Comparison of ENCODE assay signal across 8 cellular contexts in genomic region chrX:41923257-41923924, GRCh38. TPM values are rescaled to one million over a fixed set of nuclear protein-coding genes. Genes with fewer than 3 reads are reported as not detected.
DNase-seq lines count a peak whose midpoint lies in the region; ATAC-seq and TF ChIP-seq lines count a peak whose summit lies in the region.

TSS of gene CASK (minus strand) at chrX:41923554. CDS start at chrX:41922988, 566 bp downstream.

- peak within 1 kb of the TSS; percentile 95 for H3K4me3 Mint-ChIP-seq in activated T-cell treated with anti-CD3 and anti-CD28 coated beads, Interleukin-2, amount 50 U/mL, for 4 hours

- ATAC-seq in GM21825 (IDR thresholded peaks at IDR 0.05; ENCODE audit: unreplicated experiment), result peak; percentile 77
- peak; percentile 96 for ATAC-seq in Panc1
- ATAC-seq in activated T-cell treated with anti-CD3 and anti-CD28 coated beads, Interleukin-2, amount 50 U/mL, for 4 hours, result peak; percentile 78 to 86
- ATAC-seq in esophagus mucosa, result peak; percentile 97

- H3K27ac ChIP-seq in KOPT-K1 (ENCODE audit: low read depth, low read length, poor library complexity, severe bottlenecking) (peak within 1 kb of the TSS; percentile 73), Panc1 (ENCODE audit: low read length) (peak within 1 kb of the TSS; percentile 61), muscle layer of duodenum (ENCODE audit: low read length) (peak within 1 kb of the TSS; percentile 87)

- in situ Hi-C loops in Panc1 (cut with HindIII; ENCODE audit: low pct_unique_long_range_greater_than_20kb, low sequenced_read_pairs), result no loop called here

- no peaks in the 10 kb centered on the region for H3K27me3 Mint-ChIP-seq in activated T-cell treated with anti-CD3 and anti-CD28 coated beads, Interleukin-2, amount 50 U/mL, for 4 hours (ENCODE audit: low read depth)

- peak; percentile 74 for DNase-seq in DMS53 treated with DMSO at 0.1 percent for 48 hours (lab: John Stamatoyannopoulos, UW; ENCODE audit: unreplicated experiment)
- no peak for DNase-seq in Panc1 (ENCODE audit: low read depth, low spot score)
- peak; percentile 88 for DNase-seq in activated T-cell treated with anti-CD3 and anti-CD28 coated beads, Interleukin-2, amount 50 U/mL, for 4 hours
- DNase-seq in stimulated activated CD8-positive, alpha-beta memory T cell treated with anti-CD3 and anti-CD28 coated beads, Interleukin-7, amount 100 ng/mL, for 1 hour (ENCODE audit: low read depth in 2 of 2), result peak; percentile 79 to 82

- TF ChIP-seq CTCF in Panc1 (IDR thresholded peaks at IDR 0.05), result peak; percentile 16; the same call in 1 of the 2 replicates

- intact Hi-C loops in Panc1 (cut with micrococcal nuclease; ENCODE audit: unreplicated experiment), result no loop called here

- POLR2A ChIA-PET in Panc1 (lab: Charles Lee), result no interaction called here

- H3K27me3 ChIP-seq in Panc1 (ENCODE audit: control insufficient read depth, insufficient read depth, low read length), result no peaks in the 10 kb centered on the region
- H3K27me3 ChIP-seq in muscle layer of duodenum (ENCODE audit: low read depth, low read length), result no peaks in the 10 kb centered on the region

- H3K9me3 ChIP-seq in KOPT-K1 (ENCODE audit: insufficient read depth, low read length, poor library complexity, severe bottlenecking) (no peaks in the 10 kb centered on the region), Panc1 (ENCODE audit: control insufficient read depth, insufficient read depth, low read depth, low read length) (no peaks in the 10 kb centered on the region), muscle layer of duodenum (ENCODE audit: control insufficient read depth in 1 of 2, low read length in 2 of 2) (no peaks in the 10 kb centered on the region)

- H3K4me3 ChIP-seq in Panc1 (ENCODE audit: low read depth in 2 of 2, low read length in 2 of 2) (peak within 1 kb of the TSS; percentile 60 to 71), muscle layer of duodenum (ENCODE audit: low read depth in 1 of 2, low read length in 2 of 2) (peak within 1 kb of the TSS; percentile 75 to 79)

- H3K36me3 Mint-ChIP-seq in activated T-cell treated with anti-CD3 and anti-CD28 coated beads, Interleukin-2, amount 50 U/mL, for 4 hours (ENCODE audit: insufficient read depth), result no peaks in the 10 kb centered on the region

- H3K9me3 Mint-ChIP-seq in activated T-cell treated with anti-CD3 and anti-CD28 coated beads, Interleukin-2, amount 50 U/mL, for 4 hours, result no peaks in the 10 kb centered on the region

- BruUV-seq in Panc1 (replicated peaks; lab: Mats Ljungman, UMichigan), result no TSS peak

- H3K36me3 ChIP-seq in KOPT-K1 (ENCODE audit: insufficient read depth, low read length) (no peaks in the 10 kb centered on the region), Panc1 (ENCODE audit: control insufficient read depth, insufficient read depth, low read length) (no peaks in the 10 kb centered on the region), muscle layer of duodenum (ENCODE audit: control insufficient read depth in 1 of 2, insufficient read depth in 2 of 2, low read length in 2 of 2) (no peaks in the 10 kb centered on the region)

- H3K4me1 Mint-ChIP-seq in activated T-cell treated with anti-CD3 and anti-CD28 coated beads, Interleukin-2, amount 50 U/mL, for 4 hours (ENCODE audit: low read depth), result peaks cover 29% of the 10 kb centered on the region

- H3K4me1 ChIP-seq in Panc1 (ENCODE audit: control insufficient read depth, insufficient read depth, low read length) (no peaks in the 10 kb centered on the region; the same call in 1 of the 2 replicates), muscle layer of duodenum (ENCODE audit: control insufficient read depth in 1 of 2, insufficient read depth in 2 of 2, low read length in 2 of 2) (peaks cover 0 to 4% of the 10 kb centered on the region in 2 donors)

- CTCF ChIA-PET in Panc1 (lab: Charles Lee), result no interaction called here

RNA-seq across cellular contexts. Expression of gene CASK, which starts in this region (rescaled TPM):
- total RNA-seq in Panc1 (2021; ENCODE audit: unreplicated experiment), result 33.5 TPM
- polyA plus RNA-seq in Panc1 (2012; ENCODE audit: insufficient read length), result 14.0 TPM
- 10 to 100 TPM; 18.3 to 29.8 (median 28.0) TPM for total RNA-seq in activated T-cell treated with anti-CD3 and anti-CD28 coated beads, Interleukin-2, amount 50 U/mL, for 4 hours
- 56.3 TPM for total RNA-seq in esophagus mucosa
